ENCODE assay signal across 29 cellular contexts in genomic region chr22:27466229-27466628, GRCh38.
"Had no signal": no experiment of that assay in that cellular context is flagged by ENCODE, and none has a peak within 500 bp of the region (broad histone marks: within the 10 kb centered on the region; RNA-seq: fewer than 3 reads in every experiment).

No MANE protein-coding gene starts in this region.

- H3K36me3 ChIP-seq: ascending aorta, MG63 had no signal

- H3K9me3 ChIP-seq: body of pancreas, MG63, SK-N-SH had no signal

- H3K27me3 Mint-ChIP-seq: activated naive CD8-positive, alpha-beta T cell treated with anti-CD3 and anti-CD28 coated beads, Interleukin-2, amount 10 ng/mL, durations not matched to agents 7 days and 5 days had no signal

- H3K27ac ChIP-seq: ascending aorta, body of pancreas had no signal

- H3K9me2 ChIP-seq: SK-N-SH had no signal

- H3K4me3 Mint-ChIP-seq: activated CD8-positive, alpha-beta T cell treated with anti-CD3 and anti-CD28 coated beads for 36 hours; activated naive CD8-positive, alpha-beta T cell treated with anti-CD3 and anti-CD28 coated beads, Interleukin-2, amount 10 ng/mL, durations not matched to agents 7 days and 5 days; activated T-cell treated with anti-CD3 and anti-CD28 coated beads, Interleukin-2, amount 50 U/mL, for 72 hours; T-helper 1 cell treated with Interleukin-12 subunit alpha and Interleukin-12 subunit beta and Interleukin-4 antibody, amounts not matched to agents 30 μg/mL and 1 μg/mL, for 36 hours had no signal

- H3K4me3 ChIP-seq: ascending aorta, body of pancreas, MG63 had no signal

- H3K27ac Mint-ChIP-seq: activated CD8-positive, alpha-beta T cell treated with anti-CD3 and anti-CD28 coated beads for 36 hours; activated naive CD8-positive, alpha-beta T cell treated with anti-CD3 and anti-CD28 coated beads, Interleukin-2, amount 10 ng/mL, durations not matched to agents 7 days and 5 days; activated T-cell treated with anti-CD3 and anti-CD28 coated beads, Interleukin-2, amount 50 U/mL, for 72 hours; activated T-helper 2 cell treated with anti-CD3 and anti-CD28 coated beads, Interferon-gamma antibody, Interleukin-2, Interleukin-4, amounts not matched to agents 10 μg/mL and 5 μg/mL and 100 μg/mL, durations not matched to agents 14 hours and 24 hours and 36 hours; T-helper 1 cell treated with Interleukin-12 subunit alpha and Interleukin-12 subunit beta and Interleukin-4 antibody, amounts not matched to agents 30 μg/mL and 1 μg/mL, for 36 hours had no signal

- H3K9me3 Mint-ChIP-seq: activated CD8-positive, alpha-beta T cell treated with anti-CD3 and anti-CD28 coated beads for 36 hours; activated naive CD8-positive, alpha-beta T cell treated with anti-CD3 and anti-CD28 coated beads, Interleukin-2, amount 10 ng/mL, durations not matched to agents 7 days and 5 days; activated T-cell treated with anti-CD3 and anti-CD28 coated beads, Interleukin-2, amount 50 U/mL, for 72 hours; activated T-helper 2 cell treated with anti-CD3 and anti-CD28 coated beads, Interferon-gamma antibody, Interleukin-2, Interleukin-4, amounts not matched to agents 10 μg/mL and 5 μg/mL and 100 μg/mL, durations not matched to agents 14 hours and 24 hours and 36 hours; T-helper 1 cell treated with Interleukin-12 subunit alpha and Interleukin-12 subunit beta and Interleukin-4 antibody, amounts not matched to agents 30 μg/mL and 1 μg/mL, for 36 hours had no signal

- DNase-seq: activated CD4-positive, alpha-beta T cell treated with anti-CD3 and anti-CD28 coated beads for 4 hours; activated CD8-positive, alpha-beta memory T cell treated with anti-CD3 and anti-CD28 coated beads, Interleukin-2, amount 50 U/mL, for 4 hours; activated CD8-positive, alpha-beta T cell treated with anti-CD3 and anti-CD28 coated beads for 36 hours; activated gamma-delta T cell treated with Interleukin-2 at 50 U/mL for 16 hours; activated naive CD4-positive, alpha-beta T cell treated with anti-CD3 and anti-CD28 coated beads, Interleukin-2, amount 50 U/mL, for 16 hours; activated naive CD8-positive, alpha-beta T cell treated with anti-CD3 and anti-CD28 coated beads, Interleukin-2, amount 10 ng/mL, durations not matched to agents 7 days and 5 days; activated T-cell treated with anti-CD3 and anti-CD28 coated beads, Interleukin-2, amount 50 U/mL, for 72 hours; body of pancreas; central memory CD4-positive, alpha-beta T cell; MG63; MV-4-11; NCI-H1092 treated with DMSO at 0.1 percent for 48 hours; NCI-H1417 treated with DMSO at 0.1 percent for 48 hours; NCI-H1694; NCI-H2029; NCI-H2107; NCI-H2171 treated with DMSO at 0.1 percent for 48 hours; NCI-H226; NCI-H526 treated with DMSO at 0.1 percent for 48 hours; NCI-H82; RPMI8226; SK-N-SH; SW 1271 had no signal

- ATAC-seq: activated CD4-positive, CD25-positive, alpha-beta regulatory T cell treated with anti-CD3 and anti-CD28 coated beads, Interleukin-2, amount 50 U/mL, for 24 hours; activated CD8-positive, alpha-beta T cell treated with anti-CD3 and anti-CD28 coated beads for 36 hours; activated T-cell treated with anti-CD3 and anti-CD28 coated beads, Interleukin-2, amount 50 U/mL, for 72 hours; body of pancreas; Panc1; Right ventricle myocardium inferior had no signal

- H3K4me2 ChIP-seq: SK-N-SH had no signal

- H3K9ac ChIP-seq: SK-N-SH had no signal

- H3K27me3 ChIP-seq: ascending aorta, body of pancreas, MG63 had no signal

- H3K4me1 Mint-ChIP-seq: activated naive CD8-positive, alpha-beta T cell treated with anti-CD3 and anti-CD28 coated beads, Interleukin-2, amount 10 ng/mL, durations not matched to agents 7 days and 5 days had no signal

- H3K36me3 Mint-ChIP-seq: activated naive CD8-positive, alpha-beta T cell treated with anti-CD3 and anti-CD28 coated beads, Interleukin-2, amount 10 ng/mL, durations not matched to agents 7 days and 5 days had no signal
